ENCODE assay signal across 29 cellular contexts in genomic region chr11:21257461-21257860, GRCh38.
"Had no signal": no experiment of that assay in that cellular context is flagged by ENCODE, and none has a peak within 500 bp of the region (broad histone marks: within the 10 kb centered on the region; RNA-seq: fewer than 3 reads in every experiment).

No MANE protein-coding gene starts in this region.

- DNase-seq: colonic mucosa; cortex of kidney; dermis blood vessel endothelial cell; dorsolateral prefrontal cortex; effector CD4-positive, alpha-beta T cell; effector CD8-positive, alpha-beta T cell; effector memory CD4-positive, alpha-beta T cell; effector memory CD8-positive, alpha-beta T cell; endodermal cell; erythroblast; esophagus squamous epithelium; foreskin fibroblast; foreskin keratinocyte; foreskin melanocyte; gastrocnemius medialis; glutamatergic neuron; head of caudate nucleus; heart left ventricle; heart right ventricle had no signal

- H3K4me1 ChIP-seq: colonic mucosa, esophagus muscularis mucosa, esophagus squamous epithelium, foreskin keratinocyte, gastrocnemius medialis, gastroesophageal sphincter, heart left ventricle, heart right ventricle had no signal

- H3K27ac Mint-ChIP-seq: dendritic cell treated with granulocyte-macrophage colony-stimulating factor and Interleukin-4, amounts not matched to agents 40 ng/mL and 50 ng/mL, for 4 days; effector memory CD8-positive, alpha-beta T cell; endodermal cell had no signal

- H3K27ac ChIP-seq: colonic mucosa, coronary artery, dorsolateral prefrontal cortex, epithelial cell of prostate, esophagus muscularis mucosa, esophagus squamous epithelium, foreskin keratinocyte, gastrocnemius medialis, gastroesophageal sphincter, heart left ventricle, heart right ventricle had no signal

- H3K36me3 ChIP-seq: colonic mucosa, esophagus muscularis mucosa, esophagus squamous epithelium, gastrocnemius medialis, gastroesophageal sphincter, heart left ventricle, heart right ventricle had no signal

- H3K27me3 ChIP-seq: colonic mucosa, dorsolateral prefrontal cortex, esophagus muscularis mucosa, esophagus squamous epithelium, foreskin keratinocyte, gastrocnemius medialis, gastroesophageal sphincter, heart left ventricle, heart right ventricle had no signal

- FAIRE-seq: colon, endometrium, endothelial cell of umbilical vein, frontal cortex had no signal

- ATAC-seq: effector memory CD8-positive, alpha-beta T cell; esophagus mucosa; foreskin keratinocyte; gastrocnemius medialis; gastroesophageal sphincter; heart left ventricle; heart right ventricle had no signal

- H3K4me3 ChIP-seq: colonic mucosa, coronary artery, dorsolateral prefrontal cortex, esophagus muscularis mucosa, esophagus squamous epithelium, gastrocnemius medialis, gastroesophageal sphincter, heart left ventricle, heart right ventricle had no signal

- H3K9me3 ChIP-seq: colonic mucosa, esophagus muscularis mucosa, esophagus squamous epithelium, gastrocnemius medialis, gastroesophageal sphincter, heart left ventricle, heart right ventricle had no signal

- H3K4me3 Mint-ChIP-seq: dendritic cell treated with granulocyte-macrophage colony-stimulating factor and Interleukin-4, amounts not matched to agents 40 ng/mL and 50 ng/mL, for 4 days; effector memory CD8-positive, alpha-beta T cell; endodermal cell had no signal

- H3K27me3 Mint-ChIP-seq: dendritic cell treated with granulocyte-macrophage colony-stimulating factor and Interleukin-4, amounts not matched to agents 40 ng/mL and 50 ng/mL, for 4 days; effector memory CD8-positive, alpha-beta T cell had no signal
